In genomic region chr20:22583773-22584629, GRCh38 we compare ENCODE assay signal across 12 cellular contexts. TPM values are rescaled to one million over a fixed set of nuclear protein-coding genes. Genes with fewer than 3 reads are reported as not detected.
DNase-seq lines count a peak whose midpoint lies in the region; ATAC-seq and TF ChIP-seq lines count a peak whose summit lies in the region.
"Had no signal": no experiment of that assay in that cellular context is flagged by ENCODE, and none has a peak within 500 bp of the region (broad histone marks: within the 10 kb centered on the region; RNA-seq: fewer than 3 reads in every experiment).

Gene FOXA2, minus strand, starts transcription at chr20:22584572. Its CDS starts 294 bp downstream, at chr20:22584278.

- H3K36me3 ChIP-seq in MG63 (no peaks in the 10 kb centered on the region), mucosa of stomach (ENCODE audit: control insufficient read depth, insufficient read depth, low read length) (no peaks in the 10 kb centered on the region)

- H3K36me3 Mint-ChIP-seq in brain: no peaks in the 10 kb centered on the region

- peaks cover 0 to 24% (median 3%) of the 10 kb centered on the region in 5 experiments for H3K9me3 Mint-ChIP-seq in brain
- H3K9me3 Mint-ChIP-seq: neural crest cell had no signal

- peaks cover 25% of the 10 kb centered on the region for H3K4me1 ChIP-seq in mucosa of stomach (ENCODE audit: control insufficient read depth, insufficient read depth, low read length)

- no peak for ATAC-seq in activated CD4-positive, CD25-positive, alpha-beta regulatory T cell treated with anti-CD3 and anti-CD28 coated beads, Interleukin-2, amount 50 U/mL, for 24 hours
- ATAC-seq: activated CD4-positive, alpha-beta T cell treated with anti-CD3 and anti-CD28 coated beads for 36 hours; stimulated activated naive CD8-positive, alpha-beta T cell treated with anti-CD3 and anti-CD28 coated beads, Interleukin-15, amount 100 ng/mL, for 72 hours had no signal

- no peak for TF ChIP-seq CTCF in brain (conservative IDR thresholded peaks at IDR 0.05)

- peak; percentile 92 for DNase-seq in COR-L47 (lab: John Stamatoyannopoulos, UW)
- peak; percentile 51 for DNase-seq in MG63
- no peak for DNase-seq in stimulated activated CD4-positive, alpha-beta T cell treated with anti-CD3 and anti-CD28 coated beads, Interleukin-2, amount 100 ng/mL, for 48 hours
- DNase-seq in SW 1271 (lab: John Stamatoyannopoulos, UW): no peak
- DNase-seq in hepatic stellate cell (ENCODE audit: low spot score): no peak
- DNase-seq: activated CD4-positive, alpha-beta T cell treated with anti-CD3 and anti-CD28 coated beads for 36 hours; stimulated activated naive CD8-positive, alpha-beta T cell treated with anti-CD3 and anti-CD28 coated beads, Interleukin-15, amount 100 ng/mL, for 72 hours had no signal

- peak within 1 kb of the TSS in 4 of 5 experiments; percentile 43 to 76 (median 73) for H3K4me3 Mint-ChIP-seq in brain
- H3K4me3 Mint-ChIP-seq: activated CD4-positive, alpha-beta T cell treated with anti-CD3 and anti-CD28 coated beads for 36 hours; neural crest cell; stimulated activated naive CD8-positive, alpha-beta T cell treated with anti-CD3 and anti-CD28 coated beads, Interleukin-15, amount 100 ng/mL, for 72 hours had no signal

- H3K9ac ChIP-seq in mucosa of stomach (ENCODE audit: low read length): peak within 1 kb of the TSS; percentile 98

- H3K4me1 Mint-ChIP-seq in brain: no peaks in the 10 kb centered on the region
- H3K4me1 Mint-ChIP-seq: activated CD4-positive, alpha-beta T cell treated with anti-CD3 and anti-CD28 coated beads for 36 hours had no signal

- H3K9me3 ChIP-seq in MG63 (no peaks in the 10 kb centered on the region), mucosa of stomach (ENCODE audit: control insufficient read depth, low read length) (no peaks in the 10 kb centered on the region)

- H3K4me3 ChIP-seq in MG63 (peak within 1 kb of the TSS; percentile 47), mucosa of stomach (ENCODE audit: low read length) (peak within 1 kb of the TSS; percentile 89)

- H3K27me3 Mint-ChIP-seq in brain: peaks cover 98% of the 10 kb centered on the region

- H3K27ac Mint-ChIP-seq in brain: no peak within 1 kb of the TSS
- H3K27ac Mint-ChIP-seq: activated CD4-positive, alpha-beta T cell treated with anti-CD3 and anti-CD28 coated beads for 36 hours had no signal

- no peaks in the 10 kb centered on the region for H3K27me3 ChIP-seq in MG63
- H3K27me3 ChIP-seq in mucosa of stomach (ENCODE audit: control insufficient read depth, insufficient read depth, low read length): peaks cover 36% of the 10 kb centered on the region

RNA-seq across cellular contexts. Expression of gene FOXA2, which starts in this region (rescaled TPM):
- 0.35 and 2.5 TPM in 2 replicates for total RNA-seq in MG63 (2014; rRNA removed; shearing (Covaris generic); ENCODE audit: low replicate concordance)
- polyA plus RNA-seq in brain (ENCODE audit: insufficient read depth, low read depth, low replicate concordance): 131 TPM
- total RNA-seq: activated CD4-positive, alpha-beta T cell treated with anti-CD3 and anti-CD28 coated beads for 36 hours; LHCN-M2 had no signal

Comparison
In these comparisons a context has a peak if more than half of its experiments do, and no peak if none do; other contexts are left out.
1. DNase-seq: peak in COR-L47 (single experiment) and MG63 (single experiment); none in stimulated activated CD4-positive, alpha-beta T cell treated with anti-CD3 and anti-CD28 coated beads, Interleukin-2, amount 100 ng/mL, for 48 hours (0 of 2), SW 1271 (0 of 2) and hepatic stellate cell (single experiment).